ENCODE assay signal across 1 cellular context in the genomic region with DNA sequence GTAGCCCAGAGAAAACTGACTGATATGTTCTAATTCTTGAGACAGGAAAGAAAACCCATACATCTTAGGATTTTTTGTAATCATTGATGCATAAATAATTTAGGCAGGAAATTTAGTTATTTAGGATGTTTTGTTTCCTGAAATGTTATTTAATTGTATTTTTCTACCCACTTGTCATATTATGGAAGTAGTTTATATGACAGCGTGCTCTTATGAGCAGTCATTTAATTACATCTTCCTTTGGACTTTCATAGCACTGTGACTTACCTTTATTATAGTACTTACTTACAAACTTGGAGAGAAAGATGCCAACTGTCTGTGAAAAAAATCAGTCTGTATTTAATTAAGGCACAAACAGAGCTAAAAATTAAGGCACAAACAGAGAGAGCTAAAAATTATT.
TF ChIP-seq lines count a peak whose summit lies in the region.

No MANE protein-coding gene starts in this region.

TF ChIP-seq in GM23338, 12 proteins besides CTCF, POLR2A, EP300 and RAD21:
- TF ChIP-seq, protein P1, sequence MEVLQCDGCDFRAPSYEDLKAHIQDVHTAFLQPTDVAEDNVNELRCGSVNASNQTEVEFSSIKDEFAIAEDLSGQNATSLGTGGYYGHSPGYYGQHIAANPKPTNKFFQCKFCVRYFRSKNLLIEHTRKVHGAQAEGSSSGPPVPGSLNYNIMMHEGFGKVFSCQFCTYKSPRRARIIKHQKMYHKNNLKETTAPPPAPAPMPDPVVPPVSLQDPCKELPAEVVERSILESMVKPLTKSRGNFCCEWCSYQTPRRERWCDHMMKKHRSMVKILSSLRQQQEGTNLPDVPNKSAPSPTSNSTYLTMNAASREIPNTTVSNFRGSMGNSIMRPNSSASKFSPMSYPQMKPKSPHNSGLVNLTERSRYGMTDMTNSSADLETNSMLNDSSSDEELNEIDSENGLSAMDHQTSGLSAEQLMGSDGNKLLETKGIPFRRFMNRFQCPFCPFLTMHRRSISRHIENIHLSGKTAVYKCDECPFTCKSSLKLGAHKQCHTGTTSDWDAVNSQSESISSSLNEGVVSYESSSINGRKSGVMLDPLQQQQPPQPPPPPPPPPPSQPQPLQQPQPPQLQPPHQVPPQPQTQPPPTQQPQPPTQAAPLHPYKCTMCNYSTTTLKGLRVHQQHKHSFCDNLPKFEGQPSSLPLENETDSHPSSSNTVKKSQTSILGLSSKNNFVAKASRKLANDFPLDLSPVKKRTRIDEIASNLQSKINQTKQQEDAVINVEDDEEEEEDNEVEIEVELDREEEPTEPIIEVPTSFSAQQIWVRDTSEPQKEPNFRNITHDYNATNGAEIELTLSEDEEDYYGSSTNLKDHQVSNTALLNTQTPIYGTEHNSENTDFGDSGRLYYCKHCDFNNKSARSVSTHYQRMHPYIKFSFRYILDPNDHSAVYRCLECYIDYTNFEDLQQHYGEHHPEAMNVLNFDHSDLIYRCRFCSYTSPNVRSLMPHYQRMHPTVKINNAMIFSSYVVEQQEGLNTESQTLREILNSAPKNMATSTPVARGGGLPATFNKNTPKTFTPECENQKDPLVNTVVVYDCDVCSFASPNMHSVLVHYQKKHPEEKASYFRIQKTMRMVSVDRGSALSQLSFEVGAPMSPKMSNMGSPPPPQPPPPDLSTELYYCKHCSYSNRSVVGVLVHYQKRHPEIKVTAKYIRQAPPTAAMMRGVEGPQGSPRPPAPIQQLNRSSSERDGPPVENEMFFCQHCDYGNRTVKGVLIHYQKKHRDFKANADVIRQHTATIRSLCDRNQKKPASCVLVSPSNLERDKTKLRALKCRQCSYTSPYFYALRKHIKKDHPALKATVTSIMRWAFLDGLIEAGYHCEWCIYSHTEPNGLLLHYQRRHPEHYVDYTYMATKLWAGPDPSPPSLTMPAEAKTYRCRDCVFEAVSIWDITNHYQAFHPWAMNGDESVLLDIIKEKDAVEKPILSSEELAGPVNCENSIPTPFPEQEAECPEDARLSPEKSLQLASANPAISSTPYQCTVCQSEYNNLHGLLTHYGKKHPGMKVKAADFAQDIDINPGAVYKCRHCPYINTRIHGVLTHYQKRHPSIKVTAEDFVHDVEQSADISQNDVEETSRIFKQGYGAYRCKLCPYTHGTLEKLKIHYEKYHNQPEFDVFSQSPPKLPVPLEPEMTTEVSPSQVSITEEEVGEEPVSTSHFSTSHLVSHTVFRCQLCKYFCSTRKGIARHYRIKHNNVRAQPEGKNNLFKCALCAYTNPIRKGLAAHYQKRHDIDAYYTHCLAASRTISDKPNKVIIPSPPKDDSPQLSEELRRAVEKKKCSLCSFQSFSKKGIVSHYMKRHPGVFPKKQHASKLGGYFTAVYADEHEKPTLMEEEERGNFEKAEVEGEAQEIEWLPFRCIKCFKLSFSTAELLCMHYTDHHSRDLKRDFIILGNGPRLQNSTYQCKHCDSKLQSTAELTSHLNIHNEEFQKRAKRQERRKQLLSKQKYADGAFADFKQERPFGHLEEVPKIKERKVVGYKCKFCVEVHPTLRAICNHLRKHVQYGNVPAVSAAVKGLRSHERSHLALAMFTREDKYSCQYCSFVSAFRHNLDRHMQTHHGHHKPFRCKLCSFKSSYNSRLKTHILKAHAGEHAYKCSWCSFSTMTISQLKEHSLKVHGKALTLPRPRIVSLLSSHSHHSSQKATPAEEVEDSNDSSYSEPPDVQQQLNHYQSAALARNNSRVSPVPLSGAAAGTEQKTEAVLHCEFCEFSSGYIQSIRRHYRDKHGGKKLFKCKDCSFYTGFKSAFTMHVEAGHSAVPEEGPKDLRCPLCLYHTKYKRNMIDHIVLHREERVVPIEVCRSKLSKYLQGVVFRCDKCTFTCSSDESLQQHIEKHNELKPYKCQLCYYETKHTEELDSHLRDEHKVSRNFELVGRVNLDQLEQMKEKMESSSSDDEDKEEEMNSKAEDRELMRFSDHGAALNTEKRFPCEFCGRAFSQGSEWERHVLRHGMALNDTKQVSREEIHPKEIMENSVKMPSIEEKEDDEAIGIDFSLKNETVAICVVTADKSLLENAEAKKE (CRISPR knock-in tag; IDR thresholded peaks at IDR 0.05): no peak
- TF ChIP-seq ZNF114 (CRISPR knock-in tag; IDR thresholded peaks at IDR 0.05): no peak
- TF ChIP-seq, protein P2, sequence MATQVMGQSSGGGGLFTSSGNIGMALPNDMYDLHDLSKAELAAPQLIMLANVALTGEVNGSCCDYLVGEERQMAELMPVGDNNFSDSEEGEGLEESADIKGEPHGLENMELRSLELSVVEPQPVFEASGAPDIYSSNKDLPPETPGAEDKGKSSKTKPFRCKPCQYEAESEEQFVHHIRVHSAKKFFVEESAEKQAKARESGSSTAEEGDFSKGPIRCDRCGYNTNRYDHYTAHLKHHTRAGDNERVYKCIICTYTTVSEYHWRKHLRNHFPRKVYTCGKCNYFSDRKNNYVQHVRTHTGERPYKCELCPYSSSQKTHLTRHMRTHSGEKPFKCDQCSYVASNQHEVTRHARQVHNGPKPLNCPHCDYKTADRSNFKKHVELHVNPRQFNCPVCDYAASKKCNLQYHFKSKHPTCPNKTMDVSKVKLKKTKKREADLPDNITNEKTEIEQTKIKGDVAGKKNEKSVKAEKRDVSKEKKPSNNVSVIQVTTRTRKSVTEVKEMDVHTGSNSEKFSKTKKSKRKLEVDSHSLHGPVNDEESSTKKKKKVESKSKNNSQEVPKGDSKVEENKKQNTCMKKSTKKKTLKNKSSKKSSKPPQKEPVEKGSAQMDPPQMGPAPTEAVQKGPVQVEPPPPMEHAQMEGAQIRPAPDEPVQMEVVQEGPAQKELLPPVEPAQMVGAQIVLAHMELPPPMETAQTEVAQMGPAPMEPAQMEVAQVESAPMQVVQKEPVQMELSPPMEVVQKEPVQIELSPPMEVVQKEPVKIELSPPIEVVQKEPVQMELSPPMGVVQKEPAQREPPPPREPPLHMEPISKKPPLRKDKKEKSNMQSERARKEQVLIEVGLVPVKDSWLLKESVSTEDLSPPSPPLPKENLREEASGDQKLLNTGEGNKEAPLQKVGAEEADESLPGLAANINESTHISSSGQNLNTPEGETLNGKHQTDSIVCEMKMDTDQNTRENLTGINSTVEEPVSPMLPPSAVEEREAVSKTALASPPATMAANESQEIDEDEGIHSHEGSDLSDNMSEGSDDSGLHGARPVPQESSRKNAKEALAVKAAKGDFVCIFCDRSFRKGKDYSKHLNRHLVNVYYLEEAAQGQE (IDR thresholded peaks at IDR 0.05; ENCODE audit: unreplicated experiment): no peak
- no peak for TF ChIP-seq POLR2AphosphoS5 (IDR thresholded peaks at IDR 0.05; ENCODE audit: low read depth)
- no peak for TF ChIP-seq CREB1 (CRISPR knock-in tag; IDR thresholded peaks at IDR 0.05; ENCODE audit: low read depth)
- TF ChIP-seq, protein P3, sequence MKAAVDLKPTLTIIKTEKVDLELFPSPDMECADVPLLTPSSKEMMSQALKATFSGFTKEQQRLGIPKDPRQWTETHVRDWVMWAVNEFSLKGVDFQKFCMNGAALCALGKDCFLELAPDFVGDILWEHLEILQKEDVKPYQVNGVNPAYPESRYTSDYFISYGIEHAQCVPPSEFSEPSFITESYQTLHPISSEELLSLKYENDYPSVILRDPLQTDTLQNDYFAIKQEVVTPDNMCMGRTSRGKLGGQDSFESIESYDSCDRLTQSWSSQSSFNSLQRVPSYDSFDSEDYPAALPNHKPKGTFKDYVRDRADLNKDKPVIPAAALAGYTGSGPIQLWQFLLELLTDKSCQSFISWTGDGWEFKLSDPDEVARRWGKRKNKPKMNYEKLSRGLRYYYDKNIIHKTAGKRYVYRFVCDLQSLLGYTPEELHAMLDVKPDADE (IDR thresholded peaks at IDR 0.05): no peak
- TF ChIP-seq ZNF331 (CRISPR knock-in tag; IDR thresholded peaks at IDR 0.05; ENCODE audit: low read depth): no peak
- TF ChIP-seq EZH2phosphoT487 (IDR thresholded peaks at IDR 0.05; ENCODE audit: unreplicated experiment): no peak
- no peak for TF ChIP-seq JUNB (IDR thresholded peaks at IDR 0.05; ENCODE audit: unreplicated experiment)
- no peak for TF ChIP-seq NANOG (IDR thresholded peaks at IDR 0.05; ENCODE audit: borderline replicate concordance)
- TF ChIP-seq EZH2 (IDR thresholded peaks at IDR 0.05; ENCODE audit: low read depth, unreplicated experiment): no peak
